Comparison of ENCODE assay signal across 20 cellular contexts in the genomic region with DNA sequence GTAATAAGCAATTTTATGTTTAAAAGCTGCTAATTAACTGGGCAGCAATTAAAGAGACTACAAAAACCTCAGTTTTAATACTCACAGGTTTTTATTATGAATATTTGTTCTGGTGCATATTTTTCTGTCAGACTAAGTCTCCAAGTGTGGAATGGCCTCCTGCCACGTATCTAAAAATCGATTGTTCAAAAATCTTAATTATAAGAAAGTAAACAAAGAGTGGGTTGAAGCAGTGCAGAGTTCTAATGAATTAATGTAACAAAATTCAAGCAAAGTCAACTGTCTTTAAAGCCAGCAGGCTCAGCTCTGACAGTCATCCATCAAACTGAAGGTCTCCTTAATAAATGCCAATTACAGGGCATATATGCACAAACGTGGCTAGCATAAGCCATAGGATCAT.
DNase-seq lines count a peak whose midpoint lies in the region; FAIRE-seq and TF ChIP-seq lines count a peak whose summit lies in the region.
"Had no signal": no experiment of that assay in that cellular context is flagged by ENCODE, and none has a peak within 500 bp of the region (broad histone marks: within the 10 kb centered on the region; RNA-seq: fewer than 3 reads in every experiment).

No MANE protein-coding gene starts in this region.

- POLR2A ChIA-PET in HEK293T (lab: Yijun Ruan, JAX): no interaction called here

- H3K27me3 ChIP-seq in smooth muscle cell (ENCODE audit: low read depth): no peaks in the 10 kb centered on the region
- no peaks in the 10 kb centered on the region for H3K27me3 ChIP-seq in neural progenitor cell

- H3K4me3 ChIP-seq in WI38 (ENCODE audit: low read depth, low read length) (peak overlapping the region; percentile 26), smooth muscle cell (no peak overlapping the region), kidney (ENCODE audit: low read length in 2 of 2) (no peak overlapping the region), neural progenitor cell (no peak overlapping the region)
- H3K4me3 ChIP-seq: A549, HAP-1 had no signal

- H3K9me3 ChIP-seq in smooth muscle cell (replicated peaks; ENCODE audit: low read depth) (no peaks in the 10 kb centered on the region), kidney (ENCODE audit: control insufficient read depth in 1 of 2, low read length in 2 of 2) (no peaks in the 10 kb centered on the region), neural progenitor cell (ENCODE audit: low read depth) (no peaks in the 10 kb centered on the region)
- H3K9me3 ChIP-seq: A549, HAP-1 had no signal

- H3K9me3 Mint-ChIP-seq in nephron progenitor cell (no peaks in the 10 kb centered on the region), neural progenitor cell (no peaks in the 10 kb centered on the region)

- no peaks in the 10 kb centered on the region for H3F3A ChIP-seq in smooth muscle cell (ENCODE audit: low read depth)
- no peaks in the 10 kb centered on the region for H3F3A ChIP-seq in neural progenitor cell (ENCODE audit: low read depth)

- H3K4me1 ChIP-seq in smooth muscle cell (ENCODE audit: low read depth) (no peaks in the 10 kb centered on the region), kidney (ENCODE audit: control insufficient read depth in 1 of 2, insufficient read depth in 1 of 2, low read depth in 1 of 2, low read length in 2 of 2) (no peaks in the 10 kb centered on the region), neural progenitor cell (no peaks in the 10 kb centered on the region)
- H3K4me1 ChIP-seq: A549, HAP-1 had no signal

- TF ChIP-seq CTCF in WI38 (IDR thresholded peaks at IDR 0.05; ENCODE audit: low read depth, low read length) (no peak), nephron progenitor cell (IDR thresholded peaks at IDR 0.05) (no peak), smooth muscle cell (IDR thresholded peaks at IDR 0.05; ENCODE audit: borderline replicate concordance, insufficient read depth, poor library complexity, severe bottlenecking) (no peak), kidney (IDR thresholded peaks at IDR 0.05; ENCODE audit: borderline replicate concordance, extremely low read depth, insufficient read depth) (no peak), neural progenitor cell (IDR thresholded peaks at IDR 0.05) (no peak)

- H4K20me1 ChIP-seq in smooth muscle cell (ENCODE audit: low read depth) (no peaks in the 10 kb centered on the region), neural progenitor cell (ENCODE audit: low read depth) (no peaks in the 10 kb centered on the region)

- intact Hi-C loops in kidney (cut with DNase I): no loop called here

- H3K27ac Mint-ChIP-seq in nephron progenitor cell: peak overlapping the region; percentile 60
- no peak overlapping the region for H3K27ac Mint-ChIP-seq in neural progenitor cell
- H3K27ac Mint-ChIP-seq: CD4-positive, alpha-beta memory T cell had no signal

- H3K36me3 ChIP-seq in smooth muscle cell (ENCODE audit: low read depth) (no peaks in the 10 kb centered on the region), kidney (ENCODE audit: control insufficient read depth in 1 of 2, insufficient read depth in 2 of 2, low read length in 2 of 2) (no peaks in the 10 kb centered on the region), neural progenitor cell (no peaks in the 10 kb centered on the region)
- H3K36me3 ChIP-seq: HAP-1 had no signal

- no peaks in the 10 kb centered on the region for H3K36me3 Mint-ChIP-seq in nephron progenitor cell (ENCODE audit: low read depth)
- H3K36me3 Mint-ChIP-seq in neural progenitor cell: no peaks in the 10 kb centered on the region
- H3K36me3 Mint-ChIP-seq: CD4-positive, alpha-beta memory T cell had no signal

- H3K27ac ChIP-seq in smooth muscle cell (ENCODE audit: low read depth) (no peak overlapping the region), kidney (ENCODE audit: low read depth in 2 of 2, low read length in 2 of 2) (no peak overlapping the region), neural progenitor cell (no peak overlapping the region)
- H3K27ac ChIP-seq: A549 had no signal

- H2AFZ ChIP-seq in smooth muscle cell (ENCODE audit: low read depth) (no peak overlapping the region), neural progenitor cell (replicated peaks) (no peak overlapping the region)

- H3K27me3 Mint-ChIP-seq in nephron progenitor cell (ENCODE audit: low read depth, poor library complexity) (no peaks in the 10 kb centered on the region), neural progenitor cell (ENCODE audit: insufficient read depth, low read depth) (no peaks in the 10 kb centered on the region)
- H3K27me3 Mint-ChIP-seq: CD4-positive, alpha-beta memory T cell had no signal

- H3K4me2 ChIP-seq in smooth muscle cell (no peak overlapping the region), neural progenitor cell (no peak overlapping the region)
- H3K4me2 ChIP-seq: A549 had no signal

- H3K9ac ChIP-seq in smooth muscle cell (ENCODE audit: low read depth) (no peak overlapping the region), kidney (ENCODE audit: low read length in 2 of 2) (no peak overlapping the region), neural progenitor cell (no peak overlapping the region)

- DNase-seq in HEK293T (ENCODE audit: extremely low spot score): no peak
- DNase-seq in NCI-H69 (lab: John Stamatoyannopoulos, UW): peak; percentile 47
- no peak for DNase-seq in nephron progenitor cell
- no peak for DNase-seq in frontal cortex (ENCODE audit: low spot score in 2 of 2)
- no peak for DNase-seq in smooth muscle cell (lab: John Stamatoyannopoulos, UW; ENCODE audit: unreplicated experiment)
- DNase-seq in kidney: no peak
- no peak for DNase-seq in neural progenitor cell (ENCODE audit: low spot score)
- DNase-seq: 8988T; C1 segment of cervical spinal cord; Calu3; CD4-positive, alpha-beta memory T cell; COR-L47; DND-41; GOT3 had no signal

- FAIRE-seq in frontal cortex (lab: Jason Lieb, UNC) (no peak), kidney (lab: Jason Lieb, UNC) (no peak)
- FAIRE-seq: A549, G401.6, GM12892, H54 had no signal

- H3K79me2 ChIP-seq in smooth muscle cell (ENCODE audit: low read depth): no peaks in the 10 kb centered on the region
- no peaks in the 10 kb centered on the region for H3K79me2 ChIP-seq in neural progenitor cell (ENCODE audit: low read depth)

- peaks cover 20% of the 10 kb centered on the region for H3K4me1 Mint-ChIP-seq in nephron progenitor cell
- no peaks in the 10 kb centered on the region for H3K4me1 Mint-ChIP-seq in neural progenitor cell
- H3K4me1 Mint-ChIP-seq: CD4-positive, alpha-beta memory T cell had no signal

- CTCF ChIA-PET in HEK293T (lab: Yijun Ruan, JAX): no interaction called here

- H3K4me3 Mint-ChIP-seq in nephron progenitor cell (no peak overlapping the region), neural progenitor cell (no peak overlapping the region)
- H3K4me3 Mint-ChIP-seq: CD4-positive, alpha-beta memory T cell had no signal

- WGBS in smooth muscle cell (ENCODE audit: low lambda C conversion rate): 83% methylated on average over 3 of the region's 3 CpGs

TF ChIP-seq in HEK293T, 16 proteins besides CTCF, POLR2A, EP300 and RAD21:
- TF ChIP-seq FOXM1 (IDR thresholded peaks at IDR 0.05; ENCODE audit: borderline replicate concordance) (no peak), NFRKB (IDR thresholded peaks at IDR 0.05) (no peak), LEF1 (IDR thresholded peaks at IDR 0.05; ENCODE audit: borderline replicate concordance) (no peak)
- TF ChIP-seq, protein P1, sequence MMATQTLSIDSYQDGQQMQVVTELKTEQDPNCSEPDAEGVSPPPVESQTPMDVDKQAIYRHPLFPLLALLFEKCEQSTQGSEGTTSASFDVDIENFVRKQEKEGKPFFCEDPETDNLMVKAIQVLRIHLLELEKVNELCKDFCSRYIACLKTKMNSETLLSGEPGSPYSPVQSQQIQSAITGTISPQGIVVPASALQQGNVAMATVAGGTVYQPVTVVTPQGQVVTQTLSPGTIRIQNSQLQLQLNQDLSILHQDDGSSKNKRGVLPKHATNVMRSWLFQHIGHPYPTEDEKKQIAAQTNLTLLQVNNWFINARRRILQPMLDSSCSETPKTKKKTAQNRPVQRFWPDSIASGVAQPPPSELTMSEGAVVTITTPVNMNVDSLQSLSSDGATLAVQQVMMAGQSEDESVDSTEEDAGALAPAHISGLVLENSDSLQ (IDR thresholded peaks at IDR 0.05): peak; percentile 17; the same call in 1 of the 2 replicates
